In the genomic region with DNA sequence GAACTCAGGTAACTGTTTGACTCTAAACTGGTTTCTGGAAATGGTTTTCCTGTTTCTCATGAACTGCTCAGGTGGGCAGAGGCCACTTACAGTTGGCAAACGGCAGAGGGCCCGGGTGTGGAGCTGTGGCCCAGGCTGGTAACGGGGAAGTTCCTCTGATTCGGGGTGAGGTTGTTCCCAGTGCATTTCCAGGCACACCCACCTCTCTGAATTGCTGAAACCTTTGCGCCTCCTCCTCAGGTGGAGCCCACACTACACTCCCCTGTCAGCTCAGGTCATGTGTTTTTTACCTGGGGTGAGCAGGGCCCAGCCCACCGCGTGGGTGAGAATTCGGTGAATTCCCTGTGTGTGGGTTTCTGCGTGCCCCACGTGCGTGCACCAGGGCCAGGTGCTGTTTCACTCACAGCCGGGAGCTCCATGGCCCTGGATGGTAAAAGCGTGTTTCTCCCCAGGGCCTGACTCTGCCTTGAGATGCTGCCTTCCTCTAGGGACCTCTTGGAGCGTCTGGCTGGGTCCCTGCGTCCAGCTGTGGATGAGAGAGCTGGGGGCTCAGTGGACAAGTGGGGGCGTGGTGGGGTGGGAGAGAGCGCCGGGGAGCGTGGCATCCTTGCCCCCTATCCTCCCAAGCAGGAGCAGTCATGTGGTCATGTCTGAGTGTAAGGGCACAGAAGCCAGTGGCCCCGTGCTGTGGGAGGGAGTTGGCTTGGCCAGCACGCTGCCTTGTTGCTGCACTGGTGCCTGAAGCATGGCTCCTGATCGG, we compare ENCODE assay signal across 22 cellular contexts. TPM values are rescaled to one million over a fixed set of nuclear protein-coding genes. Genes with fewer than 3 reads are reported as not detected.
DNase-seq lines count a peak whose midpoint lies in the region; TF ChIP-seq lines count a peak whose summit lies in the region.
"Had no signal": no experiment of that assay in that cellular context is flagged by ENCODE, and none has a peak within 500 bp of the region (broad histone marks: within the 10 kb centered on the region; RNA-seq: fewer than 3 reads in every experiment).

No MANE protein-coding gene starts in this region.

- H3K27me3 ChIP-seq in right atrium auricular region (no peaks in the 10 kb centered on the region), left ventricle myocardium inferior (ENCODE audit: low read depth) (peaks cover 4% of the 10 kb centered on the region)
- H3K27me3 ChIP-seq: adrenal gland had no signal

- no peak for TF ChIP-seq CTCF in right atrium auricular region (IDR thresholded peaks at IDR 0.05)
- TF ChIP-seq CTCF in left ventricle myocardium inferior (IDR thresholded peaks at IDR 0.05; ENCODE audit: borderline replicate concordance) = no peak

- no peaks in the 10 kb centered on the region for H3K36me3 ChIP-seq in right atrium auricular region
- no peaks in the 10 kb centered on the region for H3K36me3 ChIP-seq in left ventricle myocardium inferior
- H3K36me3 ChIP-seq: adrenal gland, tibial nerve had no signal

- intact Hi-C loops in left ventricle myocardium inferior (cut with micrococcal nuclease) = no loop called here

- H3K4me3 ChIP-seq in right atrium auricular region (no peak overlapping the region), left ventricle myocardium inferior (no peak overlapping the region)
- H3K4me3 ChIP-seq: A549, adrenal gland, GM23338, tibial nerve had no signal

- H3K9me3 ChIP-seq in right atrium auricular region (no peaks in the 10 kb centered on the region), left ventricle myocardium inferior (replicated peaks) (no peaks in the 10 kb centered on the region)
- H3K9me3 ChIP-seq: A549, adrenal gland, Caco-2, tibial nerve had no signal

- H3K4me1 ChIP-seq in right atrium auricular region (peaks cover 0 to 6% of the 10 kb centered on the region in 2 donors), left ventricle myocardium inferior (peaks cover 4% of the 10 kb centered on the region)
- H3K4me1 ChIP-seq: Caco-2 had no signal

- DNase-seq in right atrium auricular region (ENCODE audit: low spot score) = peak; percentile 34
- DNase-seq in left ventricle myocardium inferior = no peak
- DNase-seq in ecto neural progenitor cell (ENCODE audit: low spot score) = peak; percentile 34
- peak; percentile 84 for DNase-seq in mesenteric fat pad (ENCODE audit: low spot score)
- DNase-seq in effector CD4-positive, alpha-beta T cell = no peak
- no peak for DNase-seq in midbrain (lab: John Stamatoyannopoulos, UW)
- no peak for DNase-seq in amniotic stem cell (lab: John Stamatoyannopoulos, UW)
- no peak for DNase-seq in activated effector memory CD4-positive, alpha-beta T cell treated with Interleukin-2 at 50 U/mL for 16 hours
- DNase-seq: activated B cell treated with CpG ODN at 0.5 μM for 24 hours; activated gamma-delta T cell treated with Interleukin-2 at 50 U/mL for 16 hours; activated T-cell treated with anti-CD3 and anti-CD28 coated beads, Interleukin-2, amount 50 U/mL, for 1 hour; Caco-2; effector memory CD8-positive, alpha-beta T cell; foreskin melanocyte; left ventricle myocardium superior; NCI-H1417; NCI-H2081; Right ventricle myocardium superior had no signal

- H3K27ac ChIP-seq in right atrium auricular region = no peak overlapping the region
- H3K27ac ChIP-seq in left ventricle myocardium inferior (replicated peaks) = no peak overlapping the region
- H3K27ac ChIP-seq: adrenal gland, tibial nerve had no signal

RNA-seq across cellular contexts. Expression of a gene that starts 33.5 kb away (rescaled TPM):
- 10 to 100 TPM; 13.2 to 18.1 TPM for total RNA-seq in right atrium auricular region
- 11.0 TPM for total RNA-seq in left ventricle myocardium inferior
- total RNA-seq in mesenteric fat pad = 45.7 TPM

Comparison
In these comparisons a context has a peak if more than half of its experiments do, and no peak if none do; other contexts are left out.
1. DNase-seq: peak in right atrium auricular region (single experiment), ecto neural progenitor cell (single experiment) and mesenteric fat pad (single experiment); none in left ventricle myocardium inferior (single experiment), effector CD4-positive, alpha-beta T cell (single experiment), midbrain (single experiment), amniotic stem cell (single experiment) and activated effector memory CD4-positive, alpha-beta T cell treated with Interleukin-2 at 50 U/mL for 16 hours (single experiment).